ENCODE assay signal across 8 cellular contexts in the genomic region with DNA sequence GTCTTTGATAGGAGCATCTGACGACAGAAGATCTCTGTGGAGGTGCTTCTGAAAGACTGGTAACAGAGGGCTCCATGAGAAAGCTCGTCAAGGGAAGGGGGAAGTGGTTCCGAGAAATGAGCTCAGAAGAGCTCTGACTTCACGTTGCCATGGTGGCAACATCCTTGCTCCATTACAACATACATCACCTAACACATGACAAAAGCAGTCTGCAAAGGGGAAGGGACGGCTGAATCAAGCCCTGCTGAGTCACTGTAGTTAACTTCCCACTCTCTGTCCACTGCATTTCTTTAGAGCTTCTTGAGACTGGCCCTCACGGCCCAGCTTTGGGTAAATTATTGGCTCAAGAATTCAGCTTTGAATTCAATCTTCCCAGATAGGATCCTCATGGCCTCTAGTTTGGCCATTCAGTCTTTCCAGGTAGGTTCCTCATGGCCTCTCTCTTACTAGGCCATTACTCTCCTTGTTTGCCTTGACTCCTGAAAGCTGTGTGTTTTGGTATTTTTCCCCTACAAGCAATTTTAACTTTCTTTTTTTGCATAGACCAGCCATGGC.
DNase-seq lines count a peak whose midpoint lies in the region; ATAC-seq and TF ChIP-seq lines count a peak whose summit lies in the region.

No MANE protein-coding gene starts in this region.

- in situ Hi-C loops in brain microvascular endothelial cell (cut with HindIII; ENCODE audit: low pct_ligation_motif_present, low sequenced_read_pairs), result no loop called here

- no peak for TF ChIP-seq CTCF in brain microvascular endothelial cell (IDR thresholded peaks at IDR 0.05; ENCODE audit: low read depth, low read length, missing control alignments)

- ATAC-seq in HG02642 (IDR thresholded peaks at IDR 0.05; ENCODE audit: poor library complexity, unreplicated experiment) (no peak), GM18870 (IDR thresholded peaks at IDR 0.05; ENCODE audit: unreplicated experiment) (no peak)

- H3K4me1 ChIP-seq in mesodermal cell (ENCODE audit: control insufficient read depth, insufficient read depth, low read length, poor library complexity, severe bottlenecking) (peaks cover 15% of the 10 kb centered on the region), SJCRH30 (no peaks in the 10 kb centered on the region)

- DNase-seq in Ammon's horn (ENCODE audit: low spot score) (peak; percentile 83), HT1080 (ENCODE audit: low read depth) (peak; percentile 88), brain microvascular endothelial cell (peak; percentile 28), putamen (ENCODE audit: low spot score) (no peak), SJCRH30 (no peak)

- H3K27ac ChIP-seq in brain microvascular endothelial cell (no peak overlapping the region), mesodermal cell (ENCODE audit: low read depth, low read length, severe bottlenecking) (peak overlapping the region; percentile 64), SJCRH30 (no peak overlapping the region)

- H3K27me3 ChIP-seq in brain microvascular endothelial cell (replicated peaks) (no peaks in the 10 kb centered on the region), SJCRH30 (no peaks in the 10 kb centered on the region)

- 83% methylated on average over 2 to 3 of the region's 6 CpGs for WGBS in mesodermal cell (ENCODE audit: insufficient coverage in 2 of 2), 2 experiments

- H3K4me3 ChIP-seq in brain microvascular endothelial cell (ENCODE audit: low read depth, low read length) (no peak overlapping the region), mesodermal cell (ENCODE audit: extremely low read depth, insufficient read depth, low read length, poor library complexity, severe bottlenecking) (no peak overlapping the region), SJCRH30 (no peak overlapping the region)

- H3K9me3 ChIP-seq in mesodermal cell (ENCODE audit: control insufficient read depth, low read length) (no peaks in the 10 kb centered on the region), SJCRH30 (replicated peaks) (no peaks in the 10 kb centered on the region)

- H3K36me3 ChIP-seq in brain microvascular endothelial cell (replicated peaks) (no peaks in the 10 kb centered on the region), mesodermal cell (ENCODE audit: control insufficient read depth, insufficient read depth, low read length) (no peaks in the 10 kb centered on the region), SJCRH30 (no peaks in the 10 kb centered on the region)

Comparison
In these comparisons a context has a peak if more than half of its experiments do, and no peak if none do; other contexts are left out.
1. DNase-seq: peak in Ammon's horn (single experiment), HT1080 (single experiment) and brain microvascular endothelial cell (single experiment); none in putamen (single experiment) and SJCRH30 (0 of 2).